14 cellular contexts compared by ENCODE assay signal in genomic region chr12:118033902-118034301, GRCh38. TPM values are rescaled to one million over a fixed set of nuclear protein-coding genes. Genes with fewer than 3 reads are reported as not detected.
DNase-seq lines count a peak whose midpoint lies in the region; ATAC-seq, FAIRE-seq and TF ChIP-seq lines count a peak whose summit lies in the region.
"Had no signal": no experiment of that assay in that cellular context is flagged by ENCODE, and none has a peak within 500 bp of the region (broad histone marks: within the 10 kb centered on the region; RNA-seq: fewer than 3 reads in every experiment).

No MANE protein-coding gene starts in this region.

- DNase-seq in activated CD8-positive, alpha-beta memory T cell treated with anti-CD3 and anti-CD28 coated beads, Interleukin-2, amount 10 ng/mL, durations not matched to agents 7 days and 5 days: no peak
- no peak for DNase-seq in activated CD8-positive, alpha-beta memory T cell treated with anti-CD3 and anti-CD28 coated beads, Interleukin-2, amount 50 U/mL, for 4 hours
- DNase-seq in RWPE2 (ENCODE audit: low spot score) (no peak), endodermal cell (no peak), DMS 273 (lab: John Stamatoyannopoulos, UW; ENCODE audit: unreplicated experiment) (no peak), NCI-H1694 treated with DMSO at 0.1 percent for 48 hours (lab: John Stamatoyannopoulos, UW) (no peak), small intestine (no peak)
- DNase-seq: ACHN; activated effector memory CD4-positive, alpha-beta T cell treated with anti-CD3 and anti-CD28 coated beads, Interleukin-2, amount 50 U/mL, for 16 hours; left ventricle myocardium superior; MV-4-11 had no signal

- H3K27ac ChIP-seq in RWPE2 (ENCODE audit: poor library complexity, severe bottlenecking): peak overlapping the region; percentile 23
- H3K27ac ChIP-seq in endodermal cell (ENCODE audit: low read depth, low read length): no peak overlapping the region
- H3K27ac ChIP-seq in subcutaneous abdominal adipose tissue (ENCODE audit: low read depth, low read length): peak overlapping the region; percentile 33
- H3K27ac ChIP-seq in small intestine (ENCODE audit: low read depth in 1 of 2, low read length in 1 of 2): peak overlapping the region in 1 of 2 donors; percentile 45

- FAIRE-seq in small intestine (lab: Jason Lieb, UNC): no peak
- FAIRE-seq: HepG2 had no signal

- 96 to 97% methylated on average over 4 to 5 of the region's 5 CpGs for WGBS in endodermal cell (ENCODE audit: insufficient coverage in 1 of 2, insufficient read length in 1 of 2), 2 experiments
- whole genome bisulfite sequencing in small intestine, 3 donors: 84 to 91% (median 84%) methylated on average over 5 of the region's 5 CpGs

- peaks cover 3% of the 10 kb centered on the region for H3K4me1 ChIP-seq in RWPE2 (ENCODE audit: insufficient read depth, poor library complexity, severe bottlenecking)
- H3K4me1 ChIP-seq in endodermal cell (ENCODE audit: control insufficient read depth, insufficient read depth, low read length): peaks cover 5% of the 10 kb centered on the region
- H3K4me1 ChIP-seq in subcutaneous abdominal adipose tissue (ENCODE audit: control insufficient read depth in 5 of 5, insufficient read depth in 5 of 5, low read length in 5 of 5): peaks cover 3 to 20% (median 9%) of the 10 kb centered on the region in 5 donors
- H3K4me1 ChIP-seq in small intestine (ENCODE audit: control insufficient read depth in 2 of 2, insufficient read depth in 1 of 2, low read depth in 1 of 2, low read length in 1 of 2): no peaks in the 10 kb centered on the region

- peaks cover 36% of the 10 kb centered on the region for H3K4me1 Mint-ChIP-seq in activated CD8-positive, alpha-beta memory T cell treated with anti-CD3 and anti-CD28 coated beads, Interleukin-2, amount 10 ng/mL, durations not matched to agents 7 days and 5 days
- peaks cover 29% of the 10 kb centered on the region for H3K4me1 Mint-ChIP-seq in endodermal cell
- H3K4me1 Mint-ChIP-seq: nephron had no signal

- H3K4me3 Mint-ChIP-seq in activated CD8-positive, alpha-beta memory T cell treated with anti-CD3 and anti-CD28 coated beads, Interleukin-2, amount 10 ng/mL, durations not matched to agents 7 days and 5 days: no peak overlapping the region
- no peak overlapping the region for H3K4me3 Mint-ChIP-seq in endodermal cell
- H3K4me3 Mint-ChIP-seq: nephron had no signal

- ATAC-seq in activated CD8-positive, alpha-beta memory T cell treated with anti-CD3 and anti-CD28 coated beads, Interleukin-2, amount 10 ng/mL, durations not matched to agents 7 days and 5 days: no peak
- ATAC-seq in RWPE2 (ENCODE audit: low read depth): peak; percentile 13; the same call in 1 of the 3 replicates
- ATAC-seq: HepG2, left ventricle myocardium superior had no signal

- no peak for TF ChIP-seq CTCF in RWPE2 (IDR thresholded peaks at IDR 0.05; ENCODE audit: poor library complexity, severe bottlenecking)
- TF ChIP-seq CTCF in endodermal cell (conservative IDR thresholded peaks at IDR 0.05): no peak

- H3K36me3 Mint-ChIP-seq in activated CD8-positive, alpha-beta memory T cell treated with anti-CD3 and anti-CD28 coated beads, Interleukin-2, amount 10 ng/mL, durations not matched to agents 7 days and 5 days: peaks cover 76% of the 10 kb centered on the region
- peaks cover 77% of the 10 kb centered on the region for H3K36me3 Mint-ChIP-seq in endodermal cell (ENCODE audit: low read depth)

- H3K27ac Mint-ChIP-seq in activated CD8-positive, alpha-beta memory T cell treated with anti-CD3 and anti-CD28 coated beads, Interleukin-2, amount 10 ng/mL, durations not matched to agents 7 days and 5 days: peak overlapping the region; percentile 47
- H3K27ac Mint-ChIP-seq in endodermal cell: peak overlapping the region; percentile 44
- H3K27ac Mint-ChIP-seq: nephron had no signal

- no peaks in the 10 kb centered on the region for H3K9me3 Mint-ChIP-seq in activated CD8-positive, alpha-beta memory T cell treated with anti-CD3 and anti-CD28 coated beads, Interleukin-2, amount 10 ng/mL, durations not matched to agents 7 days and 5 days (ENCODE audit: low read depth)
- H3K9me3 Mint-ChIP-seq in endodermal cell: no peaks in the 10 kb centered on the region
- H3K9me3 Mint-ChIP-seq: nephron had no signal

- H3K9ac ChIP-seq in endodermal cell (ENCODE audit: extremely low read depth, low read length, poor library complexity, severe bottlenecking) (no peak overlapping the region), subcutaneous abdominal adipose tissue (ENCODE audit: low read length in 5 of 5) (no peak overlapping the region)

- no peaks in the 10 kb centered on the region for H3K27me3 Mint-ChIP-seq in activated CD8-positive, alpha-beta memory T cell treated with anti-CD3 and anti-CD28 coated beads, Interleukin-2, amount 10 ng/mL, durations not matched to agents 7 days and 5 days
- H3K27me3 Mint-ChIP-seq in endodermal cell (ENCODE audit: insufficient read depth): no peaks in the 10 kb centered on the region

- H3K27me3 ChIP-seq in RWPE2 (ENCODE audit: insufficient read depth, poor library complexity, severe bottlenecking) (no peaks in the 10 kb centered on the region), endodermal cell (ENCODE audit: control insufficient read depth, insufficient read depth, low read length, poor library complexity, severe bottlenecking) (no peaks in the 10 kb centered on the region), subcutaneous abdominal adipose tissue (ENCODE audit: control insufficient read depth in 5 of 5, insufficient read depth in 4 of 5, low read length in 5 of 5) (no peaks in the 10 kb centered on the region), small intestine (ENCODE audit: control insufficient read depth in 2 of 2, insufficient read depth in 2 of 2, low read length in 2 of 2) (no peaks in the 10 kb centered on the region)

- CTCF ChIA-PET in activated CD8-positive, alpha-beta memory T cell treated with anti-CD3 and anti-CD28 coated beads, Interleukin-2, amount 10 ng/mL, durations not matched to agents 7 days and 5 days (lab: Charles Lee): interaction anchor here (1.3 to 1.6 kb wide), 2 partner anchors 12 to 31 kb away, joined by 3 to 4 read pairs; no protein-coding TSS in a partner anchor

- H3K4me3 ChIP-seq in RWPE2 (ENCODE audit: severe bottlenecking): no peak overlapping the region
- no peak overlapping the region for H3K4me3 ChIP-seq in endodermal cell (ENCODE audit: low read length)
- H3K4me3 ChIP-seq in subcutaneous abdominal adipose tissue (ENCODE audit: low read depth in 1 of 5, low read length in 5 of 5): no peak overlapping the region
- H3K4me3 ChIP-seq in small intestine (ENCODE audit: low read depth in 1 of 2, low read length in 2 of 2): no peak overlapping the region

- peaks cover 99% of the 10 kb centered on the region for H3K36me3 ChIP-seq in RWPE2 (ENCODE audit: low read depth)
- peaks cover 93% of the 10 kb centered on the region for H3K36me3 ChIP-seq in endodermal cell (ENCODE audit: control insufficient read depth, insufficient read depth, low read length)
- peaks cover 29 to 94% (median 73%) of the 10 kb centered on the region in 5 donors for H3K36me3 ChIP-seq in subcutaneous abdominal adipose tissue (ENCODE audit: control insufficient read depth in 5 of 5, insufficient read depth in 5 of 5, low read length in 5 of 5)
- peaks cover 28 to 34% of the 10 kb centered on the region in 2 donors for H3K36me3 ChIP-seq in small intestine (ENCODE audit: control insufficient read depth in 2 of 2, insufficient read depth in 2 of 2, low read length in 2 of 2)

- H3K9me3 ChIP-seq in RWPE2 (ENCODE audit: severe bottlenecking) (no peaks in the 10 kb centered on the region), endodermal cell (ENCODE audit: control insufficient read depth, low read length) (no peaks in the 10 kb centered on the region), subcutaneous abdominal adipose tissue (ENCODE audit: control insufficient read depth in 5 of 5, low read length in 5 of 5) (no peaks in the 10 kb centered on the region), small intestine (ENCODE audit: control insufficient read depth, low read depth) (no peaks in the 10 kb centered on the region)

RNA-seq across cellular contexts. Expression of gene RFC5, which starts 17.4 kb away (rescaled TPM):
- 10 to 100 TPM; 55.4 to 55.7 TPM for total RNA-seq in activated CD8-positive, alpha-beta memory T cell treated with anti-CD3 and anti-CD28 coated beads, Interleukin-2, amount 10 ng/mL, durations not matched to agents 7 days and 5 days
- total RNA-seq in endodermal cell: 10 to 100 TPM; 32.2 to 46.2 TPM
- polyA plus RNA-seq in endodermal cell (2013, experiment 1 of 2): 56.0 TPM
- polyA plus RNA-seq in endodermal cell (2013, experiment 2 of 2): 48.0 TPM
- polyA plus RNA-seq in small intestine: 10 to 100 TPM in 1 of 3 donors, 1 to 10 TPM in 2; 6.5 to 16.2 (median 6.5) TPM

RNA-seq across cellular contexts. Expression of gene WSB2, which starts 27.1 kb away (rescaled TPM):
- total RNA-seq in activated CD8-positive, alpha-beta memory T cell treated with anti-CD3 and anti-CD28 coated beads, Interleukin-2, amount 10 ng/mL, durations not matched to agents 7 days and 5 days: 10 to 100 TPM; 44.1 to 52.1 TPM
- total RNA-seq in endodermal cell: 10 to 100 TPM; 60.7 to 61.7 TPM
- polyA plus RNA-seq in endodermal cell (2013, experiment 1 of 2): 54.5 TPM
- polyA plus RNA-seq in endodermal cell (2013, experiment 2 of 2): 62.1 TPM
- polyA plus RNA-seq in small intestine: 100 to 1,000 TPM in 2 of 3 donors, 10 to 100 TPM in 1; 47.4 to 122 (median 114) TPM
